Comparison of ENCODE assay signal across 20 cellular contexts in genomic region chr3:186181901-186182300, GRCh38.
DNase-seq lines count a peak whose midpoint lies in the region; TF ChIP-seq lines count a peak whose summit lies in the region.
"Had no signal": no experiment of that assay in that cellular context is flagged by ENCODE, and none has a peak within 500 bp of the region (broad histone marks: within the 10 kb centered on the region; RNA-seq: fewer than 3 reads in every experiment).

No MANE protein-coding gene starts in this region.

- no peaks in the 10 kb centered on the region for H3K9me3 Mint-ChIP-seq in neural progenitor cell
- H3K9me3 Mint-ChIP-seq: CD8-positive, alpha-beta memory T cell; GM23338; H9 had no signal

- no peak overlapping the region for H3K27ac ChIP-seq in neural progenitor cell
- H3K27ac ChIP-seq: 22Rv1, BLaER1, C4-2B had no signal

- no peak overlapping the region for H3K4me2 ChIP-seq in neural progenitor cell
- H3K4me2 ChIP-seq: BLaER1, GM23338 had no signal

- H3K36me3 ChIP-seq in neural progenitor cell: no peaks in the 10 kb centered on the region
- H3K36me3 ChIP-seq: BLaER1 had no signal

- H3F3A ChIP-seq in neural progenitor cell (ENCODE audit: low read depth): no peaks in the 10 kb centered on the region

- H3K79me2 ChIP-seq in neural progenitor cell (ENCODE audit: low read depth): no peaks in the 10 kb centered on the region

- peaks cover 38% of the 10 kb centered on the region for H3K27me3 ChIP-seq in neural progenitor cell
- H3K27me3 ChIP-seq: BLaER1 had no signal

- no peaks in the 10 kb centered on the region for H3K4me1 ChIP-seq in neural progenitor cell

- peaks cover 11% of the 10 kb centered on the region for H3K4me1 Mint-ChIP-seq in neural progenitor cell
- H3K4me1 Mint-ChIP-seq: H9 had no signal

- no peaks in the 10 kb centered on the region for H3K36me3 Mint-ChIP-seq in neural progenitor cell
- H3K36me3 Mint-ChIP-seq: CD4-positive, CD25-positive, alpha-beta regulatory T cell had no signal

- no peak overlapping the region for H3K4me3 ChIP-seq in neural progenitor cell
- H3K4me3 ChIP-seq: BLaER1, GM23338 had no signal

- DNase-seq in NCI-H1105 treated with DMSO at 0.1 percent for 48 hours (lab: John Stamatoyannopoulos, UW) (peak; percentile 16), NCI-H1105 (lab: John Stamatoyannopoulos, UW) (no peak), COR-L47 (lab: John Stamatoyannopoulos, UW) (peak; percentile 3), NCI-H69 (lab: John Stamatoyannopoulos, UW) (peak; percentile 5), islet precursor cell (peak; percentile 33), epidermal melanocyte (ENCODE audit: insufficient read length, low spot score) (no peak), neural progenitor cell (ENCODE audit: low spot score) (no peak)
- no peak for DNase-seq in stimulated activated CD4-positive, alpha-beta T cell treated with anti-CD3 and anti-CD28 coated beads, Interleukin-4, amount 100 ng/mL, for 4 hours
- DNase-seq: Calu3; CD4-positive, CD25-positive, alpha-beta regulatory T cell; CD8-positive, alpha-beta memory T cell; DMS53; DMS79 treated with DMSO at 0.1 percent for 48 hours; GF-D8 had no signal

- no peak overlapping the region for H3K9ac ChIP-seq in neural progenitor cell
- H3K9ac ChIP-seq: BLaER1 had no signal

- H3K4me3 Mint-ChIP-seq in neural progenitor cell: no peak overlapping the region
- H3K4me3 Mint-ChIP-seq: B cell; CD4-positive, CD25-positive, alpha-beta regulatory T cell; CD8-positive, alpha-beta memory T cell; GM23338; H9 had no signal

- no peak for TF ChIP-seq CTCF in neural progenitor cell (IDR thresholded peaks at IDR 0.05)

- no peak overlapping the region for H3K27ac Mint-ChIP-seq in neural progenitor cell
- H3K27ac Mint-ChIP-seq: B cell; CD8-positive, alpha-beta memory T cell; H9 had no signal

- no peaks in the 10 kb centered on the region for H3K9me3 ChIP-seq in neural progenitor cell (ENCODE audit: low read depth)
- H3K9me3 ChIP-seq: BLaER1 had no signal

- H2AFZ ChIP-seq in neural progenitor cell (replicated peaks): no peak overlapping the region
- H2AFZ ChIP-seq: GM23338 had no signal

- H4K20me1 ChIP-seq in neural progenitor cell (ENCODE audit: low read depth): no peaks in the 10 kb centered on the region
- H4K20me1 ChIP-seq: BLaER1 had no signal

- H3K27me3 Mint-ChIP-seq in neural progenitor cell (ENCODE audit: insufficient read depth, low read depth): peaks cover 8% of the 10 kb centered on the region
- H3K27me3 Mint-ChIP-seq: B cell had no signal

Comparison
In these comparisons a context has a peak if more than half of its experiments do, and no peak if none do; other contexts are left out.
1. DNase-seq: peak in NCI-H1105 treated with DMSO at 0.1 percent for 48 hours (single experiment), COR-L47 (single experiment), NCI-H69 (single experiment) and islet precursor cell (single experiment); none in NCI-H1105 (single experiment), epidermal melanocyte (single experiment), neural progenitor cell (single experiment) and stimulated activated CD4-positive, alpha-beta T cell treated with anti-CD3 and anti-CD28 coated beads, Interleukin-4, amount 100 ng/mL, for 4 hours (0 of 2).